In genomic region chr5:77839691-77840090, GRCh38 we compare ENCODE assay signal across 8 cellular contexts.
"Had no signal": no experiment of that assay in that cellular context is flagged by ENCODE, and none has a peak within 500 bp of the region (broad histone marks: within the 10 kb centered on the region; RNA-seq: fewer than 3 reads in every experiment).

No MANE protein-coding gene starts in this region.

- H3K4me3 ChIP-seq: GM23338 had no signal

- H3K27ac Mint-ChIP-seq: GM23338, H9, IgD-negative memory B cell had no signal

- H3K9me3 Mint-ChIP-seq: GM23338, H9, IgD-negative memory B cell had no signal

- FAIRE-seq: H1, H54, HTR-8/SVneo had no signal

- ATAC-seq: GM23338 had no signal

- H3K36me3 Mint-ChIP-seq: IgD-negative memory B cell had no signal

- H2AFZ ChIP-seq: GM23338 had no signal

- H3K4me2 ChIP-seq: GM23338 had no signal

- H3K4me3 Mint-ChIP-seq: GM23338, H9, IgD-negative memory B cell had no signal

- DNase-seq: H9, HCEC 1CT, KBM-7 had no signal
